In genomic region chr4:108620933-108621905, GRCh38 we compare ENCODE assay signal across 8 cellular contexts. TPM values are rescaled to one million over a fixed set of nuclear protein-coding genes. Genes with fewer than 3 reads are reported as not detected.
DNase-seq lines count a peak whose midpoint lies in the region; ATAC-seq lines count a peak whose summit lies in the region.

No MANE protein-coding gene starts in this region.

- H3K27me3 ChIP-seq in CD8-positive, alpha-beta memory T cell (ENCODE audit: insufficient read depth, low read length, poor library complexity, severe bottlenecking), result no peaks in the 10 kb centered on the region

- peak overlapping the region; percentile 92 for H3K27ac ChIP-seq in CD8-positive, alpha-beta memory T cell (ENCODE audit: low read depth, low read length)
- H3K27ac ChIP-seq in temporal lobe (ENCODE audit: low read depth, low read length), result peak overlapping the region; percentile 63

- H3K4me1 ChIP-seq in CD8-positive, alpha-beta memory T cell (ENCODE audit: insufficient read depth, low read length), result peaks cover 33% of the 10 kb centered on the region

- peak overlapping the region; percentile 87 to 98 (median 96) for H3K4me3 Mint-ChIP-seq in CD8-positive, alpha-beta memory T cell
- peak overlapping the region; percentile 100 for H3K4me3 Mint-ChIP-seq in activated naive CD8-positive, alpha-beta T cell
- peak overlapping the region; percentile 92 to 96 (median 94) for H3K4me3 Mint-ChIP-seq in immature natural killer cell

- peaks cover 37% of the 10 kb centered on the region for H3K36me3 ChIP-seq in CD8-positive, alpha-beta memory T cell (ENCODE audit: insufficient read depth, low read length)

- CTCF ChIA-PET in CD8-positive, alpha-beta memory T cell (lab: Charles Lee), result interaction anchor here (0.9 to 1.1 kb wide), 2 partner anchors 29 to 48 kb away, joined by 3 to 4 read pairs; no protein-coding TSS in a partner anchor

- peak overlapping the region; percentile 93 for H3K4me3 ChIP-seq in CD8-positive, alpha-beta memory T cell (ENCODE audit: low read length)

- H3K27me3 Mint-ChIP-seq in CD8-positive, alpha-beta memory T cell, result peaks cover 0 to 4% of the 10 kb centered on the region in 2 donors
- no peaks in the 10 kb centered on the region for H3K27me3 Mint-ChIP-seq in activated naive CD8-positive, alpha-beta T cell
- H3K27me3 Mint-ChIP-seq in immature natural killer cell (ENCODE audit: low read depth in 3 of 3), result peaks cover 4 to 5% (median 5%) of the 10 kb centered on the region in 3 donors

- H3K36me3 Mint-ChIP-seq in CD8-positive, alpha-beta memory T cell, result peaks cover 4 to 64% (median 25%) of the 10 kb centered on the region in 3 donors
- peaks cover 40% of the 10 kb centered on the region for H3K36me3 Mint-ChIP-seq in activated naive CD8-positive, alpha-beta T cell
- peaks cover 17 to 37% (median 28%) of the 10 kb centered on the region in 3 donors for H3K36me3 Mint-ChIP-seq in immature natural killer cell

- peak overlapping the region; percentile 89 to 99 (median 94) for H3K27ac Mint-ChIP-seq in CD8-positive, alpha-beta memory T cell
- peak overlapping the region; percentile 98 for H3K27ac Mint-ChIP-seq in activated naive CD8-positive, alpha-beta T cell
- peak overlapping the region; percentile 93 to 98 (median 94) for H3K27ac Mint-ChIP-seq in immature natural killer cell

- H3K4me1 Mint-ChIP-seq in CD8-positive, alpha-beta memory T cell, result peaks cover 46 to 61% (median 60%) of the 10 kb centered on the region in 3 donors
- peaks cover 66% of the 10 kb centered on the region for H3K4me1 Mint-ChIP-seq in activated naive CD8-positive, alpha-beta T cell (ENCODE audit: low read depth)
- peaks cover 41 to 62% of the 10 kb centered on the region in 2 donors for H3K4me1 Mint-ChIP-seq in immature natural killer cell

- ATAC-seq in HG02870 (IDR thresholded peaks at IDR 0.05; ENCODE audit: unreplicated experiment) (peak; percentile 7), GM18873 (IDR thresholded peaks at IDR 0.05; ENCODE audit: low FRiP score, unreplicated experiment) (no peak)

- no peak for DNase-seq in CD8-positive, alpha-beta memory T cell
- DNase-seq in immature natural killer cell (peak in 1 of 3 donors; percentile 8), NCI-H2227 (lab: John Stamatoyannopoulos, UW; ENCODE audit: unreplicated experiment) (no peak), AG20443 (ENCODE audit: low spot score) (no peak)

- peaks cover 0 to 3% (median 0%) of the 10 kb centered on the region in 5 donors for H3K9me3 Mint-ChIP-seq in CD8-positive, alpha-beta memory T cell
- H3K9me3 Mint-ChIP-seq in activated naive CD8-positive, alpha-beta T cell (ENCODE audit: low read depth), result no peaks in the 10 kb centered on the region
- H3K9me3 Mint-ChIP-seq in immature natural killer cell, result no peaks in the 10 kb centered on the region

- POLR2A ChIA-PET in CD8-positive, alpha-beta memory T cell (lab: Charles Lee), result interaction anchor here (0.5 to 2.9 kb wide), 5 partner anchors 10 to 632 kb away, joined by 3 to 20 read pairs (median 4); partner anchors contain the start of gene OSTC

- H3K9me3 ChIP-seq in CD8-positive, alpha-beta memory T cell (ENCODE audit: low read length), result no peaks in the 10 kb centered on the region

RNA-seq across cellular contexts. Expression of gene RPL34, which starts 0.8 kb away (rescaled TPM):
- 1,000 to 10,000 TPM; 1,392 to 1,416 TPM for total RNA-seq in CD8-positive, alpha-beta memory T cell
- 3,675 TPM for polyA plus RNA-seq in CD8-positive, alpha-beta memory T cell
- polyA plus RNA-seq in immature natural killer cell, result 1,000 to 10,000 TPM; 1,657 to 2,419 (median 1,809) TPM
- 680 TPM for total RNA-seq in temporal lobe

RNA-seq across cellular contexts. Expression of gene OSTC, which starts 29.2 kb away (rescaled TPM):
- total RNA-seq in CD8-positive, alpha-beta memory T cell, result 10 to 100 TPM; 90.8 to 93.1 TPM
- polyA plus RNA-seq in CD8-positive, alpha-beta memory T cell, result 154 TPM
- polyA plus RNA-seq in immature natural killer cell, result 100 to 1,000 TPM; 152 to 257 (median 182) TPM
- 32.5 TPM for total RNA-seq in temporal lobe
